Comparison of ENCODE assay signal across 15 cellular contexts in genomic region chr7:48426331-48426965, GRCh38.
A peak's percentile ranks its signal among the peaks of the same experiment; 100 is the strongest.
DNase-seq lines count a peak whose midpoint lies in the region; ATAC-seq and TF ChIP-seq lines count a peak whose summit lies in the region.
"Had no signal": no experiment of that assay in that cellular context is flagged by ENCODE, and none has a peak within 500 bp of the region (broad histone marks: within the 10 kb centered on the region; RNA-seq: fewer than 3 reads in every experiment).

No MANE protein-coding gene starts in this region.

- H3K36me3 ChIP-seq in H7 (replicated peaks; ENCODE audit: control insufficient read depth, insufficient read depth, low read length) (no peaks in the 10 kb centered on the region), RWPE2 (ENCODE audit: low read depth) (no peaks in the 10 kb centered on the region), neutrophil (peaks cover 12% of the 10 kb centered on the region), lower lobe of right lung (no peaks in the 10 kb centered on the region)
- H3K36me3 ChIP-seq: SJCRH30 had no signal

- H3K4me3 ChIP-seq in H7 (ENCODE audit: insufficient read depth, low read depth, low read length) (no peak overlapping the region), RWPE2 (ENCODE audit: severe bottlenecking) (no peak overlapping the region), neutrophil (ENCODE audit: low read depth in 1 of 2, low read length in 1 of 2) (no peak overlapping the region), lower lobe of right lung (no peak overlapping the region)
- H3K4me3 ChIP-seq: SJCRH30 had no signal

- ATAC-seq in RWPE2 (ENCODE audit: low read depth) (no peak), HG03565 (IDR thresholded peaks at IDR 0.05; ENCODE audit: unreplicated experiment) (no peak), lower lobe of right lung (no peak)

- peak overlapping the region; percentile 96 for H3K27ac ChIP-seq in RWPE2 (ENCODE audit: poor library complexity, severe bottlenecking)
- peak overlapping the region; percentile 14 for H3K27ac ChIP-seq in neutrophil
- no peak overlapping the region for H3K27ac ChIP-seq in lower lobe of right lung
- H3K27ac ChIP-seq: 22Rv1, SJCRH30 had no signal

- peaks cover 33% of the 10 kb centered on the region for H3K4me1 ChIP-seq in RWPE2 (ENCODE audit: insufficient read depth, poor library complexity, severe bottlenecking)
- peaks cover 11 to 18% of the 10 kb centered on the region in 2 experiments for H3K4me1 ChIP-seq in neutrophil (ENCODE audit: control insufficient read depth in 1 of 2, insufficient read depth in 1 of 2, low read depth in 1 of 2, low read length in 1 of 2)
- H3K4me1 ChIP-seq in lower lobe of right lung, result no peaks in the 10 kb centered on the region
- H3K4me1 ChIP-seq: SJCRH30 had no signal

- no peaks in the 10 kb centered on the region for H3K36me3 Mint-ChIP-seq in activated CD4-positive, alpha-beta T cell treated with anti-CD3 and anti-CD28 coated beads, Interleukin-2, amount 10 ng/mL, durations not matched to agents 24 days and 14 days (ENCODE audit: low read depth)

- intact Hi-C loops in activated CD4-positive, alpha-beta T cell treated with anti-CD3 and anti-CD28 coated beads, Interleukin-2, amount 10 ng/mL, durations not matched to agents 24 days and 14 days (cut with micrococcal nuclease), result no loop called here
- intact Hi-C loops in lower lobe of right lung (cut with DNase I), result no loop called here

- H3K4me3 Mint-ChIP-seq in activated CD4-positive, alpha-beta T cell treated with anti-CD3 and anti-CD28 coated beads, Interleukin-2, amount 10 ng/mL, durations not matched to agents 24 days and 14 days, result no peak overlapping the region

- peak; percentile 17 for DNase-seq in NCI-H1092 treated with DMSO at 0.1 percent for 48 hours (lab: John Stamatoyannopoulos, UW)
- DNase-seq in NCI-H1092 (lab: John Stamatoyannopoulos, UW), result no peak
- DNase-seq in H7, result peak; percentile 10
- no peak for DNase-seq in RWPE2 (ENCODE audit: low spot score)
- no peak for DNase-seq in activated CD4-positive, alpha-beta T cell treated with anti-CD3 and anti-CD28 coated beads, Interleukin-2, amount 10 ng/mL, durations not matched to agents 24 days and 14 days
- DNase-seq in lower lobe of right lung, result no peak
- DNase-seq: MV-4-11, NCI-H1436 treated with DMSO at 0.1 percent for 48 hours, NCI-H2029 treated with DMSO at 0.1 percent for 48 hours, NCI-H510A treated with DMSO at 0.1 percent for 48 hours, NCI-H82, SJCRH30 had no signal

- H3K9me3 Mint-ChIP-seq in activated CD4-positive, alpha-beta T cell treated with anti-CD3 and anti-CD28 coated beads, Interleukin-2, amount 10 ng/mL, durations not matched to agents 24 days and 14 days, result no peaks in the 10 kb centered on the region

- H3K27ac Mint-ChIP-seq in activated CD4-positive, alpha-beta T cell treated with anti-CD3 and anti-CD28 coated beads, Interleukin-2, amount 10 ng/mL, durations not matched to agents 24 days and 14 days, result no peak overlapping the region

- H3K27me3 Mint-ChIP-seq in activated CD4-positive, alpha-beta T cell treated with anti-CD3 and anti-CD28 coated beads, Interleukin-2, amount 10 ng/mL, durations not matched to agents 24 days and 14 days, result no peaks in the 10 kb centered on the region

- H3K9me3 ChIP-seq in RWPE2 (ENCODE audit: severe bottlenecking), result no peaks in the 10 kb centered on the region
- no peaks in the 10 kb centered on the region for H3K9me3 ChIP-seq in neutrophil
- H3K9me3 ChIP-seq in lower lobe of right lung, result no peaks in the 10 kb centered on the region
- H3K9me3 ChIP-seq: SJCRH30 had no signal

- no peaks in the 10 kb centered on the region for H3K4me1 Mint-ChIP-seq in activated CD4-positive, alpha-beta T cell treated with anti-CD3 and anti-CD28 coated beads, Interleukin-2, amount 10 ng/mL, durations not matched to agents 24 days and 14 days

- H3K27me3 ChIP-seq in H7 (ENCODE audit: control insufficient read depth, insufficient read depth, low read length) (no peaks in the 10 kb centered on the region), RWPE2 (ENCODE audit: insufficient read depth, poor library complexity, severe bottlenecking) (no peaks in the 10 kb centered on the region), neutrophil (no peaks in the 10 kb centered on the region), lower lobe of right lung (ENCODE audit: low read depth) (no peaks in the 10 kb centered on the region)
- H3K27me3 ChIP-seq: SJCRH30 had no signal

- TF ChIP-seq CTCF in RWPE2 (IDR thresholded peaks at IDR 0.05; ENCODE audit: poor library complexity, severe bottlenecking) (no peak), neutrophil (IDR thresholded peaks at IDR 0.05) (no peak), lower lobe of right lung (IDR thresholded peaks at IDR 0.05) (no peak)

Comparison
In these comparisons a context has a peak if more than half of its experiments do, and no peak if none do; other contexts are left out.
1. DNase-seq: peak in NCI-H1092 treated with DMSO at 0.1 percent for 48 hours (single experiment) and H7 (single experiment); none in NCI-H1092 (single experiment), RWPE2 (single experiment), activated CD4-positive, alpha-beta T cell treated with anti-CD3 and anti-CD28 coated beads, Interleukin-2, amount 10 ng/mL, durations not matched to agents 24 days and 14 days (single experiment) and lower lobe of right lung (single experiment).